ENCODE assay signal across 1 cellular context in the genomic region with DNA sequence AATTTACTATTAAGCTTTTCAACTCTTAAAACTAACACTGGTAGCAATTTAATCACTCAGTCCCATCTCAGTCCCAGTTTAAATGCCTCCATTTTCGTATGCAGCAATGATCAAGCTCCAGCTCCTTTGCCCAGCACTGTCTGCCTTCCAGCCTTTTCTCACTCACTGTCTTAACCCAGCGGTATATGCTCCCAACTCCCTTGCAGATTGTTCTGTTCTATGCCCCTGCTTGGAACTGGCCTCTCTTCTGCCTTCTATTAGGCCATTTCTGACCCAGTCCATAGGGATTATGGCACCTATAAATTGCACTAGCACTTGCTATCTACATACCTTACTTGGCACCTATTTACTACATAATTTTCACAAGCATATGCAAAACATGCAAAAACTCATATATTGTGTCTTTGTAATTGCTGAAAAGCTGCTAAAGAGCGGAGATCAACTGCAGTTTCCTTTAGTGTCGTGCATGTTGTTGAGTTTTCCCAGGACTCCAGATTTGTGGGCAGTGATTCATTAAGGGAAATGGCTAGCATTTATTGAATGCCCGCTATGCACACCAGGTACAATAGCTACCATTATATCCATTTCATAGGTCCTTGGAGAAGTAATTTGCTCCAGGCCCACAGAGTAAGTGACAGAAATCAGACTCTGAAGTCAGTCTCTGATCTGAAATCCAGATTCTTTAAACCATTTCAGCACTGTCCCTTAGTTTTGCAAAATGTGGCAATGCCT.
A peak's percentile ranks its signal among the peaks of the same experiment; 100 is the strongest.
TF ChIP-seq lines count a peak whose summit lies in the region.

No MANE protein-coding gene starts in this region.

TF ChIP-seq in K562, 482 proteins besides CTCF, POLR2A, EP300 and RAD21:
- TF ChIP-seq POLR2AphosphoS2 (IDR thresholded peaks at IDR 0.05; ENCODE audit: low read length) (peak; percentile 46; the same call in 1 of the 2 replicates), CSDE1 (IDR thresholded peaks at IDR 0.05) (no peak), HMG20A (CRISPR knock-in tag; conservative IDR thresholded peaks at IDR 0.05) (no peak), SUPT5H (IDR thresholded peaks at IDR 0.05) (peak; percentile 42; the same call in 1 of the 2 replicates), MYNN (IDR thresholded peaks at IDR 0.05) (peak; percentile 12; the same call in 1 of the 2 replicates), MYNN (CRISPR knock-in tag; IDR thresholded peaks at IDR 0.05) (no peak)
